10 cellular contexts compared by ENCODE assay signal in genomic region chr1:54464477-54465146, GRCh38. TPM values are rescaled to one million over a fixed set of nuclear protein-coding genes. Genes with fewer than 3 reads are reported as not detected.
A peak's percentile ranks its signal among the peaks of the same experiment; 100 is the strongest.
DNase-seq lines count a peak whose midpoint lies in the region; ATAC-seq lines count a peak whose summit lies in the region.
"Had no signal": no experiment of that assay in that cellular context is flagged by ENCODE, and none has a peak within 500 bp of the region (broad histone marks: within the 10 kb centered on the region; RNA-seq: fewer than 3 reads in every experiment).

No MANE protein-coding gene starts in this region.

- no peak overlapping the region for H3K4me2 ChIP-seq in neuronal stem cell (ENCODE audit: insufficient read depth, low read length, poor library complexity, severe bottlenecking)

- no peak overlapping the region for H3K4ac ChIP-seq in neuronal stem cell (ENCODE audit: low read length)

- peak overlapping the region; percentile 67 for H2AK5ac ChIP-seq in neuronal stem cell (ENCODE audit: low read depth, low read length)

- no peak overlapping the region for H2BK12ac ChIP-seq in neuronal stem cell (ENCODE audit: low read length)

- ATAC-seq in HG03521 (IDR thresholded peaks at IDR 0.05; ENCODE audit: unreplicated experiment) (no peak), GM18909 (IDR thresholded peaks at IDR 0.05; ENCODE audit: poor library complexity, unreplicated experiment) (no peak), HG03342 (IDR thresholded peaks at IDR 0.05; ENCODE audit: unreplicated experiment) (no peak)

- H3K4me3 ChIP-seq in neuronal stem cell (ENCODE audit: low read length in 2 of 2): no peak overlapping the region

- no peak overlapping the region for H2BK15ac ChIP-seq in neuronal stem cell (ENCODE audit: low read length)

- H4K8ac ChIP-seq in neuronal stem cell (ENCODE audit: low read depth, low read length): no peak overlapping the region

- H3K14ac ChIP-seq in neuronal stem cell (ENCODE audit: low read length): no peak overlapping the region

- H3K23ac ChIP-seq in neuronal stem cell (ENCODE audit: low read depth, low read length, poor library complexity): no peak overlapping the region

- no peak overlapping the region for H3K27ac ChIP-seq in neuronal stem cell (replicated peaks; ENCODE audit: low read length)

- peak overlapping the region; percentile 90 for H2AFZ ChIP-seq in neuronal stem cell (ENCODE audit: low read length)

- H3K36me3 ChIP-seq in neuronal stem cell (replicated peaks in 1 of 2; ENCODE audit: control insufficient read depth in 2 of 2, insufficient read depth in 2 of 2, low read length in 2 of 2): no peaks in the 10 kb centered on the region

- no peak overlapping the region for H4K91ac ChIP-seq in neuronal stem cell (ENCODE audit: low read depth, low read length, poor library complexity)

- H3K9ac ChIP-seq in neuronal stem cell (ENCODE audit: low read depth, low read length, poor library complexity): no peak overlapping the region

- no peaks in the 10 kb centered on the region for H3K79me1 ChIP-seq in neuronal stem cell (ENCODE audit: low read depth, low read length)

- H3K27me3 ChIP-seq in neuronal stem cell (ENCODE audit: control insufficient read depth in 3 of 3, insufficient read depth in 3 of 3, low read depth in 1 of 3, low read length in 3 of 3): no peaks in the 10 kb centered on the region

- H2BK120ac ChIP-seq in neuronal stem cell (ENCODE audit: low read depth, low read length): no peak overlapping the region

- no CpG with 5 or more reads among the region's 9 CpGs for WGBS in neuronal stem cell (ENCODE audit: extremely low coverage in 2 of 2, insufficient read length in 2 of 2, insufficient replicate concordance in 1 of 2), 2 donors

- H3K18ac ChIP-seq in neuronal stem cell (ENCODE audit: low read length): peak overlapping the region; percentile 49

- H3K4me1 ChIP-seq in neuronal stem cell (ENCODE audit: control insufficient read depth in 2 of 2, insufficient read depth in 1 of 2, low read depth in 1 of 2, low read length in 2 of 2): peaks cover 24 to 44% of the 10 kb centered on the region in 2 donors

- no peaks in the 10 kb centered on the region for H3K9me3 ChIP-seq in neuronal stem cell (replicated peaks in 1 of 2; ENCODE audit: control insufficient read depth in 2 of 2, insufficient read depth in 1 of 2, low read depth in 1 of 2, low read length in 2 of 2)

- peak; percentile 69 for DNase-seq in GF-D8 (lab: John Stamatoyannopoulos, UW)
- DNase-seq in NOMO-1 treated with dmso at 0.1 percent for 144 hours (lab: John Stamatoyannopoulos, UW; ENCODE audit: unreplicated experiment): peak; percentile 66
- peak; percentile 51 for DNase-seq in ecto neural progenitor cell (ENCODE audit: low spot score)
- no peak for DNase-seq in neuronal stem cell (ENCODE audit: low spot score)
- no peak for DNase-seq in activated CD4-positive, alpha-beta T cell treated with anti-CD3 and anti-CD28 coated beads, Interleukin-2, amount 50 U/mL, for 1 hour
- DNase-seq: activated CD4-positive, CD25-positive, alpha-beta regulatory T cell treated with anti-CD3 and anti-CD28 coated beads, Interleukin-2, amount 50 U/mL, for 72 hours; NCI-H526 had no signal

- H2BK5ac ChIP-seq in neuronal stem cell (ENCODE audit: low read length): no peak overlapping the region

RNA-seq across cellular contexts. Expression of gene SSBP3, which starts 58.4 kb away (rescaled TPM):
- 127 TPM for polyA plus RNA-seq in neuronal stem cell (2013, experiment 1 of 2)
- 133 TPM for polyA plus RNA-seq in neuronal stem cell (2013, experiment 2 of 2)

Comparison
In these comparisons a context has a peak if more than half of its experiments do, and no peak if none do; other contexts are left out.
1. DNase-seq: peak in GF-D8 (single experiment), NOMO-1 treated with dmso at 0.1 percent for 144 hours (single experiment) and ecto neural progenitor cell (single experiment); none in neuronal stem cell (single experiment) and activated CD4-positive, alpha-beta T cell treated with anti-CD3 and anti-CD28 coated beads, Interleukin-2, amount 50 U/mL, for 1 hour (single experiment).